Comparison of ENCODE assay signal across 8 cellular contexts in the genomic region with DNA sequence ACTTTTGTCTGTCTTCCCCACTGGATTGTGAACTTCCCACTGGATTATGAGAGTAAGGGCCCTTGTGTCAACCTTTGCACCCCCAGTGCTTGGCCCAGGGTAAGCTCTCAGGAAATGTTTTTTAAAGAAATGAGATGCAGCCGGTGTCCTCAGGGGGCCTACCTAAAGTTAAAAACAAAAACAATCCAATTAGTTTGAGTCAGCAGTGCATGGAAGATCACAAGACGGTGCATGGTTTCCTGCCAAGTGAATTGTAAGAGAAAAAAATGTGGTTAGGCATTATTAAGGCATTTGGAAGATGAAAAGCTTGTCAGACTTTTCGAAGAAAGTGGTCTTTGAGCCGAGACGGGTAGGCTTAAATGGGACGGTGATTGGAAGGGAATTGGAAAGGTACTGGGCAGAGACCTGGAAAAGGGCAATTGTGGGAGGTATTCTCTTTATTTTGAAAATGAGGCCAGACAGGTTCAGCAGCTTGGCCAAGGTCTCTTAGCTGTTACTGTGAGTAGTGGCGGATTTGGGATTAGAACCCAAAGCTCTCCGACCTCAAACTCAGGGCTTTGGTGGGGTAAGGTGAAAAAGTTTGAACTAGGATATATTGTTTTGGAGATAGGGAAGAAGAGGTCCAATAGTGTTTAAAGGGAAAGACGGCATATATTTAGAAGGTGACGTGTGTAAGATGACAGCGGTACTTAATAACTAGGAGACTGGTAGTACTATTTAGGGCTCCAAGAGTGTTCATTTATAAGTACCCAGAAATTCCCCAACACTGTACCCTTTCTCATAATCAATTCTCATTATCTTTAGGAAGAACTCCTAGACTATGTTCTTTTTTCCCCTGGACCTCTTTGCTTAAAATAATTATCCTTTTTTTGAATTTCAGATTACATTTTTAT. TPM values are rescaled to one million over a fixed set of nuclear protein-coding genes. Genes with fewer than 3 reads are reported as not detected.
DNase-seq lines count a peak whose midpoint lies in the region; ATAC-seq and TF ChIP-seq lines count a peak whose summit lies in the region.

No MANE protein-coding gene starts in this region.

- WGBS in SK-N-SH (ENCODE audit: low lambda C conversion rate), result 54% methylated on average over 11 of the region's 11 CpGs
- WGBS in right lobe of liver (ENCODE audit: insufficient coverage, low coverage, low lambda C conversion rate, missing lambda C conversion rate), result 26% methylated on average over 11 of the region's 11 CpGs

- peaks cover 44% of the 10 kb centered on the region for H3K79me2 ChIP-seq in SK-N-SH (ENCODE audit: insufficient read depth)

- no peaks in the 10 kb centered on the region for H3K27me3 ChIP-seq in SK-N-SH (ENCODE audit: insufficient read depth)
- no peaks in the 10 kb centered on the region for H3K27me3 ChIP-seq in right lobe of liver

- DNase-seq in stimulated activated CD4-positive, alpha-beta T cell treated with anti-CD3 and anti-CD28 coated beads, Interleukin-2, amount 100 ng/mL, for 24 hours, result peak; percentile 1 to 18
- DNase-seq in stimulated activated CD4-positive, alpha-beta T cell treated with anti-CD3 and anti-CD28 coated beads, Interleukin-15, amount 100 ng/mL, for 24 hours, result no peak
- DNase-seq in SK-N-SH (no peak), dedifferentiated amniotic fluid mesenchymal stem cell (ENCODE audit: extremely low spot score) (peak; percentile 71), right lobe of liver (peak in 1 of 3 donors; percentile 46), substantia nigra (lab: John Stamatoyannopoulos, UW) (peak in 7 of 49 donors; percentile 2 to 27 (median 3)), DMS79 treated with DMSO at 0.1 percent for 48 hours (lab: John Stamatoyannopoulos, UW) (no peak)

- peak overlapping the region; percentile 89 for H3K4me2 ChIP-seq in SK-N-SH

- H3K9me2 ChIP-seq in SK-N-SH, result no peaks in the 10 kb centered on the region

- TF ChIP-seq POLR2A in right lobe of liver (IDR thresholded peaks at IDR 0.05), result no peak

- H3K27ac ChIP-seq in SK-N-SH (ENCODE audit: low read depth in 2 of 2, low read length in 1 of 2) (peak overlapping the region; percentile 94 to 95), right lobe of liver (peak overlapping the region; percentile 80 to 94 (median 91)), substantia nigra (ENCODE audit: low read depth, low read length, poor library complexity, severe bottlenecking) (peak overlapping the region; percentile 81)

- intact Hi-C loops in right lobe of liver (cut with DNase I), result no loop called here

- peaks cover 12 to 15% of the 10 kb centered on the region in 2 experiments; a peak in 3 of 4 replicates for H3K4me1 ChIP-seq in SK-N-SH (ENCODE audit: control insufficient read depth in 1 of 2, insufficient read depth in 2 of 2, low read depth in 1 of 2, low read length in 1 of 2)
- H3K4me1 ChIP-seq in right lobe of liver, result peaks cover 0 to 32% (median 11%) of the 10 kb centered on the region in 4 donors

- no peaks in the 10 kb centered on the region for H4K20me1 ChIP-seq in SK-N-SH (ENCODE audit: insufficient read depth)

- H3K9ac ChIP-seq in SK-N-SH, result peak overlapping the region; percentile 92

- peak in 1 of 2 experiments; percentile 79; a peak in 1 of 4 replicates for TF ChIP-seq EP300 in SK-N-SH (IDR thresholded peaks at IDR 0.05; ENCODE audit: borderline replicate concordance in 1 of 2, low read depth in 1 of 2, low read length in 1 of 2)

- no peaks in the 10 kb centered on the region for H3K9me3 ChIP-seq in SK-N-SH
- no peaks in the 10 kb centered on the region for H3K9me3 ChIP-seq in right lobe of liver

- H3F3A ChIP-seq in SK-N-SH (replicated peaks; ENCODE audit: insufficient read depth), result peaks cover 8% of the 10 kb centered on the region

- POLR2A ChIA-PET in SK-N-SH (lab: Yijun Ruan, JAX), result no interaction called here

- no peak for TF ChIP-seq CTCF in SK-N-SH (IDR thresholded peaks at IDR 0.05)
- no peak for TF ChIP-seq CTCF in right lobe of liver (IDR thresholded peaks at IDR 0.05)

- CTCF ChIA-PET in SK-N-SH (lab: Yijun Ruan, JAX), result interaction anchor here (0.9 to 1.4 kb wide), 2 partner anchors 33 to 393 kb away, joined by 3 read pairs; no protein-coding TSS in a partner anchor

- ATAC-seq in HG03095 (IDR thresholded peaks at IDR 0.05; ENCODE audit: unreplicated experiment) (peak; percentile 36), right lobe of liver (peak; percentile 11 to 53 (median 25))

- H3K4me3 ChIP-seq in SK-N-SH (ENCODE audit: low read depth in 2 of 2, low read length in 1 of 2), result peak overlapping the region; percentile 81 to 93
- H3K4me3 ChIP-seq in right lobe of liver, result peak overlapping the region; percentile 71 to 82 (median 75)

- H2AFZ ChIP-seq in SK-N-SH (ENCODE audit: low read depth), result peak overlapping the region; percentile 14; the same call in 1 of the 2 replicates

- TF ChIP-seq RAD21 in SK-N-SH (IDR thresholded peaks at IDR 0.05; ENCODE audit: low read length), result no peak; the same call in 1 of the 2 replicates

- H3K36me3 ChIP-seq in SK-N-SH (replicated peaks in 1 of 2; ENCODE audit: control insufficient read depth in 1 of 2, insufficient read depth in 2 of 2, low read length in 1 of 2), result peaks cover 14 to 26% of the 10 kb centered on the region in 2 experiments
- H3K36me3 ChIP-seq in right lobe of liver, result no peaks in the 10 kb centered on the region

TF ChIP-seq in SK-N-SH, 30 proteins besides CTCF, POLR2A, EP300 and RAD21 (continues in another document):
- no peak for TF ChIP-seq USF1 (IDR thresholded peaks at IDR 0.05; ENCODE audit: borderline replicate concordance, low read depth)
- no peak for TF ChIP-seq RFX5 (IDR thresholded peaks at IDR 0.05; ENCODE audit: low read length)
- no peak for TF ChIP-seq RCOR1 (IDR thresholded peaks at IDR 0.05; ENCODE audit: low read length)
- no peak for TF ChIP-seq GATA2 (CRISPR knock-in tag; IDR thresholded peaks at IDR 0.05)
- no peak for TF ChIP-seq FOXJ3 (CRISPR knock-in tag; IDR thresholded peaks at IDR 0.05)
- TF ChIP-seq GABPA (IDR thresholded peaks at IDR 0.05; ENCODE audit: low read depth), result no peak
- peak; percentile 75 for TF ChIP-seq NFIC (IDR thresholded peaks at IDR 0.05; ENCODE audit: borderline replicate concordance)
- TF ChIP-seq MAX (IDR thresholded peaks at IDR 0.05; ENCODE audit: low read depth), result 0 out of 2 replicates have a peak, but pooled peaks have one; percentile 20
- no peak for TF ChIP-seq USF2 (IDR thresholded peaks at IDR 0.05; ENCODE audit: borderline replicate concordance, low read depth, low read length)
- TF ChIP-seq FOXM1 (IDR thresholded peaks at IDR 0.05; ENCODE audit: low read depth), result no peak
- no peak for TF ChIP-seq SIN3A (IDR thresholded peaks at IDR 0.05; ENCODE audit: borderline replicate concordance, low read depth, low read length)
- peak; percentile 66; the same call in 1 of the 2 replicates for TF ChIP-seq FOSL2 (IDR thresholded peaks at IDR 0.05; ENCODE audit: borderline replicate concordance, low read depth)
- no peak for TF ChIP-seq MXI1 (IDR thresholded peaks at IDR 0.05; ENCODE audit: low read depth, low read length)
- TF ChIP-seq TEAD4 (IDR thresholded peaks at IDR 0.05; ENCODE audit: borderline replicate concordance, insufficient read depth), result 0 out of 2 replicates have a peak, but pooled peaks have one; percentile 42
- TF ChIP-seq, protein P1, sequence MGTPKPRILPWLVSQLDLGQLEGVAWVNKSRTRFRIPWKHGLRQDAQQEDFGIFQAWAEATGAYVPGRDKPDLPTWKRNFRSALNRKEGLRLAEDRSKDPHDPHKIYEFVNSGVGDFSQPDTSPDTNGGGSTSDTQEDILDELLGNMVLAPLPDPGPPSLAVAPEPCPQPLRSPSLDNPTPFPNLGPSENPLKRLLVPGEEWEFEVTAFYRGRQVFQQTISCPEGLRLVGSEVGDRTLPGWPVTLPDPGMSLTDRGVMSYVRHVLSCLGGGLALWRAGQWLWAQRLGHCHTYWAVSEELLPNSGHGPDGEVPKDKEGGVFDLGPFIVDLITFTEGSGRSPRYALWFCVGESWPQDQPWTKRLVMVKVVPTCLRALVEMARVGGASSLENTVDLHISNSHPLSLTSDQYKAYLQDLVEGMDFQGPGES (IDR thresholded peaks at IDR 0.05; ENCODE audit: low read depth, low read length), result no peak

RNA-seq across cellular contexts. Expression of gene LYPLAL1, which starts 1.2 kb away (rescaled TPM):
- polyA plus RNA-seq in SK-N-SH (2012; rRNA removed), result 11.2 and 15.6 TPM in 2 replicates
- 16.7 and 27.6 TPM in 2 replicates for polyA plus RNA-seq in SK-N-SH (2012; cell fraction: cytosol; rRNA removed)
- 20.1 and 29.7 TPM in 2 replicates for polyA plus RNA-seq in SK-N-SH (2012; cell fraction: nucleus; rRNA removed)
- 10 to 100 TPM; 16.5 to 33.6 (median 22.2) TPM for total RNA-seq in right lobe of liver

Comparison
In these comparisons a context has a peak if more than half of its experiments do, and no peak if none do; other contexts are left out.
1. DNase-seq: peak in stimulated activated CD4-positive, alpha-beta T cell treated with anti-CD3 and anti-CD28 coated beads, Interleukin-2, amount 100 ng/mL, for 24 hours (2 of 2) and dedifferentiated amniotic fluid mesenchymal stem cell (single experiment); none in stimulated activated CD4-positive, alpha-beta T cell treated with anti-CD3 and anti-CD28 coated beads, Interleukin-15, amount 100 ng/mL, for 24 hours (single experiment), SK-N-SH (single experiment) and DMS79 treated with DMSO at 0.1 percent for 48 hours (single experiment).
2. Peak in every context shown above with its lines, with median percentiles within 50 percentile points of each other: H3K27ac ChIP-seq.